14 cellular contexts compared by ENCODE assay signal in the genomic region with DNA sequence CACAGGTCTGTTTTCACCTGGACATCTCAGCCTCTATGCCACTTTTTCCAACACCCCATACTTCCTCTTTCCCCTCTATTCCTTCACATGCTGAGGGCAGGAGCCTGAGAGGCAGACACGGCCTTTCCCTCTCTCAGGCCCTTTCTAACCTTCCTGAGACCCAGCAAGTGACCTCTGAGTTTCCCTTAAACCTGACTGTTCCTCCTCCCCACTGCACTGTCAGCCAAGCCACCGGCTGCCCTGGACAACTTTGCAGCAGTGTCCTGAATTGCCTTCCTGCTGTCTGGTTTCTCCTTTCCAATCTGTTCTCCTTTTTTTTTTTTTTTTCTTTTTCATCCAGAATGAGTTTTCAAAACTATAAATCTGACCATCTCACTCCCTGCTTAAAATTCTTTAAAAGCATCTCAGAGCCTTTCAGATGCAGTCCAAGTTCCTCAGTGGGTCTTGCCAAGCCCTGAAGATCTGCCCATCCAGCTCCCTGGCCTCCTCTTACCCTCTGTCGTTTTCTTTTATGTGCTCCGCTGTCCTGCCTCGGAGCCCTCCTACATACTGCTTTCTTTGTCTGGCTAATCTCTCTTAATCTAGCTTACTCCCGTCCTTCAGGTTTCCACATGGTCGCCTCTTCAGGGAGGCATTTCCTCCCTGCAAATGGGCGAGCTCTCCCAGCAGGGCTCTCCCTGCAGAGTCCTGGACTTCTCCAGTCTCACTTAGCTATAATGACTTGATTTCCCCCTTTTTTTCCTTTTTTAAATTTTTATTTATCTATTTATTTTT. TPM values are rescaled to one million over a fixed set of nuclear protein-coding genes. Genes with fewer than 3 reads are reported as not detected.
DNase-seq lines count a peak whose midpoint lies in the region; ATAC-seq and TF ChIP-seq lines count a peak whose summit lies in the region.
"Had no signal": no experiment of that assay in that cellular context is flagged by ENCODE, and none has a peak within 500 bp of the region (broad histone marks: within the 10 kb centered on the region; RNA-seq: fewer than 3 reads in every experiment).

No MANE protein-coding gene starts in this region.

- DNase-seq in ELF-1 (ENCODE audit: low read depth, low spot score) (peak; percentile 44), NCI-H82 (lab: John Stamatoyannopoulos, UW) (peak; percentile 84), neural progenitor cell (ENCODE audit: low spot score) (peak; percentile 65), posterior cingulate gyrus (no peak)
- no peak for DNase-seq in stimulated activated naive CD4-positive, alpha-beta T cell treated with Interleukin-2 at 50 U/mL for 16 hours (lab: John Stamatoyannopoulos, UW)
- DNase-seq in activated CD4-positive, alpha-beta T cell treated with anti-CD3 and anti-CD28 coated beads, Interleukin-2, amount 10 ng/mL, durations not matched to agents 7 days and 5 days = no peak
- DNase-seq: CD4-positive, CD25-positive, alpha-beta regulatory T cell; NCI-H1436 treated with DMSO at 0.1 percent for 48 hours; NCI-H2081; NCI-H2227 treated with DMSO at 0.1 percent for 48 hours; NCI-H526 treated with DMSO at 0.1 percent for 48 hours; PC-3 had no signal

- no peaks in the 10 kb centered on the region for H4K20me1 ChIP-seq in neural progenitor cell (ENCODE audit: low read depth)

- no peaks in the 10 kb centered on the region for H3K36me3 ChIP-seq in neural progenitor cell

- H3K4me2 ChIP-seq in neural progenitor cell = peak overlapping the region; percentile 5

- no peak overlapping the region for H3K27ac ChIP-seq in neural progenitor cell

- peaks cover 3% of the 10 kb centered on the region for H3K9me3 Mint-ChIP-seq in neural progenitor cell
- no peaks in the 10 kb centered on the region for H3K9me3 Mint-ChIP-seq in activated CD4-positive, alpha-beta T cell treated with anti-CD3 and anti-CD28 coated beads, Interleukin-2, amount 10 ng/mL, durations not matched to agents 7 days and 5 days

- H3K9me3 ChIP-seq in neural progenitor cell (ENCODE audit: low read depth) = no peaks in the 10 kb centered on the region

- ATAC-seq in esophagus mucosa = peak; percentile 54
- ATAC-seq: PC-3 had no signal

- POLR2A ChIA-PET in activated CD4-positive, alpha-beta T cell treated with anti-CD3 and anti-CD28 coated beads, Interleukin-2, amount 10 ng/mL, durations not matched to agents 7 days and 5 days (lab: Charles Lee) = no interaction called here

- H3K27me3 ChIP-seq in neural progenitor cell = no peaks in the 10 kb centered on the region

- H3K79me2 ChIP-seq in neural progenitor cell (ENCODE audit: low read depth) = no peaks in the 10 kb centered on the region

- peaks cover 13% of the 10 kb centered on the region for H3F3A ChIP-seq in neural progenitor cell (ENCODE audit: low read depth)

- no peak overlapping the region for H2AFZ ChIP-seq in neural progenitor cell (replicated peaks)

- H3K27ac Mint-ChIP-seq in neural progenitor cell = peak overlapping the region; percentile 28
- H3K27ac Mint-ChIP-seq in activated CD4-positive, alpha-beta T cell treated with anti-CD3 and anti-CD28 coated beads, Interleukin-2, amount 10 ng/mL, durations not matched to agents 7 days and 5 days = no peak overlapping the region
- H3K27ac Mint-ChIP-seq: CD4-positive, CD25-positive, alpha-beta regulatory T cell had no signal

- CTCF ChIA-PET in activated CD4-positive, alpha-beta T cell treated with anti-CD3 and anti-CD28 coated beads, Interleukin-2, amount 10 ng/mL, durations not matched to agents 7 days and 5 days (lab: Charles Lee) = no interaction called here

- no peak overlapping the region for H3K4me3 ChIP-seq in neural progenitor cell

- H3K4me3 Mint-ChIP-seq in neural progenitor cell = no peak overlapping the region
- no peak overlapping the region for H3K4me3 Mint-ChIP-seq in activated CD4-positive, alpha-beta T cell treated with anti-CD3 and anti-CD28 coated beads, Interleukin-2, amount 10 ng/mL, durations not matched to agents 7 days and 5 days
- H3K4me3 Mint-ChIP-seq: CD4-positive, CD25-positive, alpha-beta regulatory T cell had no signal

- peaks cover 7% of the 10 kb centered on the region for H3K27me3 Mint-ChIP-seq in neural progenitor cell (ENCODE audit: insufficient read depth, low read depth)
- H3K27me3 Mint-ChIP-seq in activated CD4-positive, alpha-beta T cell treated with anti-CD3 and anti-CD28 coated beads, Interleukin-2, amount 10 ng/mL, durations not matched to agents 7 days and 5 days = no peaks in the 10 kb centered on the region
- H3K27me3 Mint-ChIP-seq: CD4-positive, CD25-positive, alpha-beta regulatory T cell had no signal

- H3K4me1 Mint-ChIP-seq in neural progenitor cell = peaks cover 10% of the 10 kb centered on the region
- H3K4me1 Mint-ChIP-seq in activated CD4-positive, alpha-beta T cell treated with anti-CD3 and anti-CD28 coated beads, Interleukin-2, amount 10 ng/mL, durations not matched to agents 7 days and 5 days = no peaks in the 10 kb centered on the region

- no peak for TF ChIP-seq CTCF in neural progenitor cell (IDR thresholded peaks at IDR 0.05)

- peaks cover 8% of the 10 kb centered on the region for H3K4me1 ChIP-seq in neural progenitor cell

- no peak overlapping the region for H3K9ac ChIP-seq in neural progenitor cell

- H3K36me3 Mint-ChIP-seq in neural progenitor cell = peaks cover 5% of the 10 kb centered on the region
- no peaks in the 10 kb centered on the region for H3K36me3 Mint-ChIP-seq in activated CD4-positive, alpha-beta T cell treated with anti-CD3 and anti-CD28 coated beads, Interleukin-2, amount 10 ng/mL, durations not matched to agents 7 days and 5 days (ENCODE audit: low read depth)

- intact Hi-C loops in posterior cingulate gyrus (cut with DNase I) = no loop called here

RNA-seq across cellular contexts. Expression of a gene that starts 30.5 kb away (rescaled TPM):
- total RNA-seq in esophagus mucosa (3.0 TPM), neural progenitor cell (ENCODE audit: low replicate concordance) (0.28 and 1.9 TPM in 2 replicates)
- total RNA-seq in activated CD4-positive, alpha-beta T cell treated with anti-CD3 and anti-CD28 coated beads, Interleukin-2, amount 10 ng/mL, durations not matched to agents 7 days and 5 days = not detected
- total RNA-seq: CD4-positive, CD25-positive, alpha-beta regulatory T cell; HT-29; PC-3 had no signal

RNA-seq across cellular contexts. Expression of a gene that starts 35.1 kb away (rescaled TPM):
- 45.4 TPM for total RNA-seq in esophagus mucosa
- 26.4 and 30.4 TPM in 2 replicates for total RNA-seq in neural progenitor cell (ENCODE audit: low replicate concordance)
- 10 to 100 TPM; 25.2 to 26.0 TPM for total RNA-seq in activated CD4-positive, alpha-beta T cell treated with anti-CD3 and anti-CD28 coated beads, Interleukin-2, amount 10 ng/mL, durations not matched to agents 7 days and 5 days

RNA-seq across cellular contexts. Expression of a gene that starts 51.1 kb away (rescaled TPM):
- total RNA-seq in esophagus mucosa (0.68 TPM), neural progenitor cell (ENCODE audit: low replicate concordance) (not detected in 2 replicates)
- total RNA-seq in activated CD4-positive, alpha-beta T cell treated with anti-CD3 and anti-CD28 coated beads, Interleukin-2, amount 10 ng/mL, durations not matched to agents 7 days and 5 days = not detected
- total RNA-seq: CD4-positive, CD25-positive, alpha-beta regulatory T cell; HT-29; PC-3 had no signal

Comparison
In these comparisons a context has a peak if more than half of its experiments do, and no peak if none do; other contexts are left out.
1. DNase-seq: peak in ELF-1 (single experiment), NCI-H82 (single experiment) and neural progenitor cell (single experiment); none in posterior cingulate gyrus (0 of 10), stimulated activated naive CD4-positive, alpha-beta T cell treated with Interleukin-2 at 50 U/mL for 16 hours (single experiment) and activated CD4-positive, alpha-beta T cell treated with anti-CD3 and anti-CD28 coated beads, Interleukin-2, amount 10 ng/mL, durations not matched to agents 7 days and 5 days (single experiment).